ENCODE assay signal across 12 cellular contexts in genomic region chr17:21215935-21216334, GRCh38. TPM values are rescaled to one million over a fixed set of nuclear protein-coding genes. Genes with fewer than 3 reads are reported as not detected.
DNase-seq lines count a peak whose midpoint lies in the region; ATAC-seq and TF ChIP-seq lines count a peak whose summit lies in the region.
"Had no signal": no experiment of that assay in that cellular context is flagged by ENCODE, and none has a peak within 500 bp of the region (broad histone marks: within the 10 kb centered on the region; RNA-seq: fewer than 3 reads in every experiment).

No MANE protein-coding gene starts in this region.

- CTCF ChIA-PET in activated CD4-positive, alpha-beta memory T cell treated with anti-CD3 and anti-CD28 coated beads for 36 hours (lab: Charles Lee) = interaction anchor here (1.9 kb wide), 1 partner anchor 97 kb away, joined by 5 read pairs; no protein-coding TSS in a partner anchor

- no peak for TF ChIP-seq POLR2A in upper lobe of left lung (IDR thresholded peaks at IDR 0.05)
- TF ChIP-seq POLR2A in spleen (IDR thresholded peaks at IDR 0.05) = no peak

- H3K36me3 Mint-ChIP-seq in activated naive CD4-positive, alpha-beta T cell treated with anti-CD3 and anti-CD28 coated beads, Interleukin-2, amount 50 U/mL, for 24 hours = peaks cover 2% of the 10 kb centered on the region
- peaks cover 4% of the 10 kb centered on the region for H3K36me3 Mint-ChIP-seq in activated CD4-positive, alpha-beta memory T cell treated with anti-CD3 and anti-CD28 coated beads for 36 hours
- H3K36me3 Mint-ChIP-seq in glutamatergic neuron (ENCODE audit: unreplicated experiment) = no peaks in the 10 kb centered on the region

- H3K27me3 Mint-ChIP-seq in activated naive CD4-positive, alpha-beta T cell treated with anti-CD3 and anti-CD28 coated beads, Interleukin-2, amount 50 U/mL, for 24 hours = no peaks in the 10 kb centered on the region
- H3K27me3 Mint-ChIP-seq in activated CD4-positive, alpha-beta memory T cell treated with anti-CD3 and anti-CD28 coated beads for 36 hours = no peaks in the 10 kb centered on the region
- H3K27me3 Mint-ChIP-seq in glutamatergic neuron (ENCODE audit: unreplicated experiment) = no peaks in the 10 kb centered on the region

- H3K4me1 ChIP-seq in upper lobe of left lung (peaks cover 34 to 65% (median 47%) of the 10 kb centered on the region in 4 donors), spleen (peaks cover 23 to 65% (median 50%) of the 10 kb centered on the region in 6 donors)

- WGBS in upper lobe of left lung, 2 donors = 76 to 80% methylated on average over 6 of the region's 6 CpGs
- WGBS in spleen, 5 donors = 80 to 91% (median 85%) methylated on average over 6 of the region's 6 CpGs

- TF ChIP-seq CTCF in glutamatergic neuron (IDR thresholded peaks at IDR 0.05; ENCODE audit: partially characterized antibody, unreplicated experiment) (no peak), upper lobe of left lung (IDR thresholded peaks at IDR 0.05) (no peak), spleen (IDR thresholded peaks at IDR 0.05 in 8 of 11, conservative IDR thresholded peaks at IDR 0.05 in 3 of 11) (no peak)

- H3K9me3 Mint-ChIP-seq in activated naive CD4-positive, alpha-beta T cell treated with anti-CD3 and anti-CD28 coated beads, Interleukin-2, amount 50 U/mL, for 24 hours = no peaks in the 10 kb centered on the region
- no peaks in the 10 kb centered on the region for H3K9me3 Mint-ChIP-seq in activated CD4-positive, alpha-beta memory T cell treated with anti-CD3 and anti-CD28 coated beads for 36 hours
- peaks cover 2% of the 10 kb centered on the region for H3K9me3 Mint-ChIP-seq in glutamatergic neuron (ENCODE audit: unreplicated experiment)

- H3K27ac ChIP-seq in upper lobe of left lung = peak overlapping the region in 3 of 4 donors; percentile 7 to 97 (median 96)
- peak overlapping the region in 1 of 8 donors; percentile 94 for H3K27ac ChIP-seq in spleen

- POLR2A ChIA-PET in activated CD4-positive, alpha-beta memory T cell treated with anti-CD3 and anti-CD28 coated beads for 36 hours (lab: Charles Lee) = interaction anchor here (0.6 kb wide), 1 partner anchor 21 kb away, joined by 5 read pairs; no protein-coding TSS in a partner anchor

- H3K4me3 ChIP-seq in upper lobe of left lung = no peak overlapping the region
- H3K4me3 ChIP-seq in spleen = no peak overlapping the region

- H3K4me3 Mint-ChIP-seq in activated naive CD4-positive, alpha-beta T cell treated with anti-CD3 and anti-CD28 coated beads, Interleukin-2, amount 50 U/mL, for 24 hours = peak overlapping the region; percentile 93
- H3K4me3 Mint-ChIP-seq in activated CD4-positive, alpha-beta memory T cell treated with anti-CD3 and anti-CD28 coated beads for 36 hours = peak overlapping the region; percentile 84
- peak overlapping the region; percentile 86 for H3K4me3 Mint-ChIP-seq in glutamatergic neuron (ENCODE audit: unreplicated experiment)

- DNase-seq in activated naive CD4-positive, alpha-beta T cell treated with Interleukin-2 at 50 U/mL for 16 hours = no peak
- no peak for DNase-seq in activated CD4-positive, alpha-beta memory T cell treated with anti-CD3 and anti-CD28 coated beads for 36 hours
- no peak for DNase-seq in glutamatergic neuron
- DNase-seq in upper lobe of left lung = peak in 1 of 2 donors; percentile 44
- DNase-seq in spleen = no peak
- no peak for DNase-seq in NCI-H69 (lab: John Stamatoyannopoulos, UW)
- no peak for DNase-seq in NCI-H1930 (lab: John Stamatoyannopoulos, UW)
- DNase-seq: activated CD8-positive, alpha-beta memory T cell treated with anti-CD3 and anti-CD28 coated beads, Interleukin-2, amount 50 U/mL, for 4 hours; effector CD4-positive, alpha-beta T cell; NCI-H146 had no signal

- intact Hi-C loops in activated CD4-positive, alpha-beta memory T cell treated with anti-CD3 and anti-CD28 coated beads for 36 hours (cut with micrococcal nuclease) = loop anchor here (2.0 kb wide), 1 partner anchor 37 kb away; the partner anchor contains the start of gene NATD1
- intact Hi-C loops in spleen (cut with DNase I; ENCODE audit: low total_unique reads) = loop anchor here (10.0 kb wide), 1 partner anchor 81 kb away; no protein-coding TSS in a partner anchor

- no peak for ATAC-seq in upper lobe of left lung (ENCODE audit: low FRiP score in 2 of 2)

- H3K27me3 ChIP-seq in upper lobe of left lung (no peaks in the 10 kb centered on the region), spleen (replicated peaks in 1 of 7) (no peaks in the 10 kb centered on the region)

- H3K9me3 ChIP-seq in upper lobe of left lung (no peaks in the 10 kb centered on the region), spleen (no peaks in the 10 kb centered on the region)
- H3K9me3 ChIP-seq: prostate gland had no signal

- peak overlapping the region; percentile 90 for H3K27ac Mint-ChIP-seq in activated naive CD4-positive, alpha-beta T cell treated with anti-CD3 and anti-CD28 coated beads, Interleukin-2, amount 50 U/mL, for 24 hours
- H3K27ac Mint-ChIP-seq in activated CD4-positive, alpha-beta memory T cell treated with anti-CD3 and anti-CD28 coated beads for 36 hours = no peak overlapping the region
- no peak overlapping the region for H3K27ac Mint-ChIP-seq in glutamatergic neuron (ENCODE audit: unreplicated experiment)

- H3K4me1 Mint-ChIP-seq in activated naive CD4-positive, alpha-beta T cell treated with anti-CD3 and anti-CD28 coated beads, Interleukin-2, amount 50 U/mL, for 24 hours = peaks cover 53% of the 10 kb centered on the region
- peaks cover 59% of the 10 kb centered on the region for H3K4me1 Mint-ChIP-seq in activated CD4-positive, alpha-beta memory T cell treated with anti-CD3 and anti-CD28 coated beads for 36 hours (ENCODE audit: low read depth)
- peaks cover 23% of the 10 kb centered on the region for H3K4me1 Mint-ChIP-seq in glutamatergic neuron (ENCODE audit: low read depth, unreplicated experiment)

- TF ChIP-seq EP300 in upper lobe of left lung (IDR thresholded peaks at IDR 0.05) = no peak

- H3K36me3 ChIP-seq in upper lobe of left lung (no peaks in the 10 kb centered on the region), spleen (peaks cover 0 to 11% (median under 1%) of the 10 kb centered on the region in 6 donors)
- H3K36me3 ChIP-seq: prostate gland had no signal

RNA-seq across cellular contexts. Expression of gene TMEM11, which starts 2.0 kb away (rescaled TPM):
- 10 to 100 TPM; 24.0 to 27.2 TPM for total RNA-seq in activated CD4-positive, alpha-beta memory T cell treated with anti-CD3 and anti-CD28 coated beads for 36 hours
- total RNA-seq in glutamatergic neuron (ENCODE audit: unreplicated experiment) = 26.0 TPM
- 10 to 100 TPM; 13.0 to 38.9 (median 21.6) TPM for total RNA-seq in upper lobe of left lung
- total RNA-seq in spleen = 10 to 100 TPM; 17.9 to 25.0 (median 19.9) TPM
- 10 to 100 TPM; 14.2 to 22.6 (median 20.7) TPM for polyA plus RNA-seq in spleen

RNA-seq across cellular contexts. Expression of gene NATD1, which starts 37.3 kb away (rescaled TPM):
- total RNA-seq in activated CD4-positive, alpha-beta memory T cell treated with anti-CD3 and anti-CD28 coated beads for 36 hours = 1 to 10 TPM; 3.0 to 3.2 TPM
- 45.9 TPM for total RNA-seq in glutamatergic neuron (ENCODE audit: unreplicated experiment)
- 10 to 100 TPM; 11.2 to 32.5 (median 16.1) TPM for total RNA-seq in upper lobe of left lung
- 10 to 100 TPM in 6 of 7 donors, 1 to 10 TPM in 1; 9.4 to 31.0 (median 16.6) TPM for total RNA-seq in spleen
- 1 to 10 TPM; 1.3 to 5.9 (median 1.9) TPM for polyA plus RNA-seq in spleen
